In the genomic region with DNA sequence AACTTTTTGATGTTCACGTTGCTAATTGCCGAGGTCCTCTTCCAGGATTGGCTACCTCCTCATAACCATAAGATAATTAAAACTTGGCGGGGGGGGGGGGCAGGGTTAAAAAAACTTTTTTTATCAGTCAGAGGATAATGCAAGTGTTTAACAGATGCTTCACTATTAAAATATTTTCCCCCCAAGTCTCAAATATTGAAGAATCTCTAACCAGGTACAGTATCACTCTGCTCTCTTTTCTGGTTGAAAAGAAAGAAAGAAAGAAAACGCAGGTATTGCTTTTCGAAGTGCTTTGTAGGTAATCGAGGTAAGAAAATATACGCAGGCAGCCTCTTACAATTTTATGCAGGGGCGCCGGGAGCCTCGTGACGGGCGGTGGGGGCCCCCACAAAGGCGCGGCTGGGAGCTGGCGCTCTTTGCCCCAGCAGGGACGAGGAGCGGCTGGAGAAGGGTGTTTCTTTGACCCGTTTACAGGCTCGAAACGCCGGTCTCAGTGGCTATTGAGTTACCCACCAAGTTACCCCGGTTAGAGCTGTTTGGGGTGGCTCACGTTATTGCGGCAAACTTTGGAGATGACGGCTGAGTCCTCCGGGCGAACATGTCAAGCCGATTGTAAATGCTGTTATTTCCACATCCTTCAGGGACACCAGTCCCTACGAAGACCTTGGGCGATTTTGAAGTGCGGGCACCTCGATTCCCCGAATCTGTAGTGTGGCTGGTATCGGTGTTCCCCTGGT, we compare ENCODE assay signal across 12 cellular contexts. TPM values are rescaled to one million over a fixed set of nuclear protein-coding genes. Genes with fewer than 3 reads are reported as not detected.
A peak's percentile ranks its signal among the peaks of the same experiment; 100 is the strongest.
DNase-seq lines count a peak whose midpoint lies in the region; ATAC-seq and TF ChIP-seq lines count a peak whose summit lies in the region.
"Had no signal": no experiment of that assay in that cellular context is flagged by ENCODE, and none has a peak within 500 bp of the region (broad histone marks: within the 10 kb centered on the region; RNA-seq: fewer than 3 reads in every experiment).

No MANE protein-coding gene starts in this region.

- no peak for TF ChIP-seq CTCF in fibroblast of villous mesenchyme (IDR thresholded peaks at IDR 0.05; ENCODE audit: insufficient read depth, low read depth, low read length)
- TF ChIP-seq CTCF in gastrocnemius medialis (IDR thresholded peaks at IDR 0.05 in 4 of 5, conservative IDR thresholded peaks at IDR 0.05 in 1 of 5) = no peak

- peaks cover 72 to 91% (median 86%) of the 10 kb centered on the region in 3 donors for H3K27me3 ChIP-seq in gastrocnemius medialis

- no peak overlapping the region for H3K9ac ChIP-seq in SK-N-MC (ENCODE audit: insufficient read length)

- H3K9me3 ChIP-seq in SK-N-MC (ENCODE audit: low read depth, low read length) = no peaks in the 10 kb centered on the region
- no peaks in the 10 kb centered on the region for H3K9me3 ChIP-seq in gastrocnemius medialis

- in situ Hi-C loops in gastrocnemius medialis (cut with MboI; ENCODE audit: low sequenced_read_pairs in 4 of 4) = no loop called here

- no peak for ATAC-seq in gastrocnemius medialis
- ATAC-seq in HG03135 (IDR thresholded peaks at IDR 0.05; ENCODE audit: unreplicated experiment) = no peak

- H3K27ac ChIP-seq in SK-N-MC (no peak overlapping the region), gastrocnemius medialis (no peak overlapping the region)

- peak; percentile 18 for DNase-seq in ELF-1 (ENCODE audit: low read depth, low spot score)
- DNase-seq in SK-N-MC (ENCODE audit: low read depth, low spot score) = no peak
- DNase-seq in fibroblast of villous mesenchyme (ENCODE audit: low read depth) = peak; percentile 68
- no peak for DNase-seq in gastrocnemius medialis
- no peak for DNase-seq in NCI-H2081 treated with DMSO at 0.1 percent for 48 hours (lab: John Stamatoyannopoulos, UW)
- no peak for DNase-seq in stimulated activated CD4-positive, alpha-beta T cell treated with anti-CD3 and anti-CD28 coated beads, Interleukin-2, amount 100 ng/mL, for 24 hours
- DNase-seq in CD1c-positive myeloid dendritic cell (ENCODE audit: extremely low spot score) = no peak
- DNase-seq: Karpas-422; SHP77; stimulated activated CD4-positive, alpha-beta T cell treated with anti-CD3 and anti-CD28 coated beads, Interleukin-2, amount 100 ng/mL, for 48 hours had no signal

- H3K36me3 ChIP-seq in SK-N-MC (ENCODE audit: insufficient read depth, low read length) = peaks cover 19% of the 10 kb centered on the region
- no peaks in the 10 kb centered on the region for H3K36me3 ChIP-seq in gastrocnemius medialis

- no peak for TF ChIP-seq POLR2A in gastrocnemius medialis (IDR thresholded peaks at IDR 0.05)

- peak overlapping the region; percentile 92 for H3K4me3 ChIP-seq in SK-N-MC
- peak overlapping the region; percentile 97 for H3K4me3 ChIP-seq in fibroblast of villous mesenchyme (ENCODE audit: low read depth, low read length)
- peak overlapping the region; percentile 49 to 69 (median 54) for H3K4me3 ChIP-seq in gastrocnemius medialis

- intact Hi-C loops in gastrocnemius medialis (cut with DNase I; ENCODE audit: low total_unique reads) = no loop called here

- H3K4me1 ChIP-seq in gastrocnemius medialis = peaks cover 11 to 18% of the 10 kb centered on the region in 2 donors

RNA-seq across cellular contexts. Expression of a gene that starts 0.5 kb away (rescaled TPM):
- 45.4 and 71.7 TPM in 2 replicates for total RNA-seq in fibroblast of villous mesenchyme
- 1 to 10 TPM in 1 of 4 donors, under 1 TPM in 3; 0.66 to 2.4 (median 0.89) TPM for total RNA-seq in gastrocnemius medialis
- total RNA-seq: activated naive CD4-positive, alpha-beta T cell treated with anti-CD3 and anti-CD28 coated beads, Interleukin-2, amount 50 U/mL, for 72 hours had no signal

Comparison
In these comparisons a context has a peak if more than half of its experiments do, and no peak if none do; other contexts are left out.
1. DNase-seq: peak in ELF-1 (single experiment) and fibroblast of villous mesenchyme (single experiment); none in SK-N-MC (single experiment), gastrocnemius medialis (0 of 2), NCI-H2081 treated with DMSO at 0.1 percent for 48 hours (single experiment), stimulated activated CD4-positive, alpha-beta T cell treated with anti-CD3 and anti-CD28 coated beads, Interleukin-2, amount 100 ng/mL, for 24 hours (0 of 2) and CD1c-positive myeloid dendritic cell (single experiment).
2. RNA of a gene that starts 0.5 kb away (total RNA-seq): 45.4 to 71.7 TPM in fibroblast of villous mesenchyme; 0.66 to 2.4 TPM in gastrocnemius medialis; every median in the first group is over 10 times any median in the second.
3. Peak in every context shown above with its lines, with median percentiles within 50 percentile points of each other: H3K4me3 ChIP-seq.